8 cellular contexts compared by ENCODE assay signal in the genomic region with DNA sequence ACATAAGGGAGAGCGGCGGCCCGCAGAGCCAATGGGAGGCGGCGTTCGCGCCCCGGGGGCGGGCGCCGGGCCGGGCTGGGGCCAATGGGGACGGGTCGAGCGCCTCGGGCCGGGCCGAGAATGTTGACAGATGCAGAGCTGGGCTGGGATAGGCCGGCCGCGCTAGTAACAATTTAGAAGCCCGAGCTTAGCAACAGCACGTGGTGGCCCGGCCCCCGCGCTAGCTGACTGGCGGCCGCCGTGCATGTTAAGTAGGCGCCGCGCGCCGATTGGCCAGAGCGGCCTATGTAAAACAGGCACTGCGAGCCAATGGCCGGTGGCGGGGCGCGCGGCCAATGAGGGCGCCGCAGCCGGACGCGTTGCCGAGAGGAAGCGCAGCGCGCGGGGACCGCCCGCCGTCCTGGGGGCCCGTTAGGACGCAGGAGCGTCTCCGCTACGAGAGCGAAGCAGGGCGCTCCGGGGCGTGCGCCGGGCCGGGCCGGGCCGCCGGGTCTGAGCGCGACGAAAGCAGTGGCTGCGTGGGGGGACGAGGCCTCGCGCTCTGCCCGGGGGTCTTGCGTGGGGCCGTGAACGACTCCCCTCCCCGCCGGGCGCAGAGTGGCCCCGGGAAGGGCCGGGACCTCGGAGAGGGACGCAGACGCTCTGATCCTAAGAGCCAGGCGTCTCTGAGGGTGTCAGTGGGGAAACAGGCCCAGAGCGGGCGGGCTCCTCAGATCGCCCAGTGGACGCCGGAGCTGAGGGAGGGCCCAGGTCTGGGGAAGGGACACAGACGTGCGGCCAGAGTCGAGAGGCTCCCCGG. TPM values are rescaled to one million over a fixed set of nuclear protein-coding genes. Genes with fewer than 3 reads are reported as not detected.
DNase-seq lines count a peak whose midpoint lies in the region; ATAC-seq and TF ChIP-seq lines count a peak whose summit lies in the region.

No MANE protein-coding gene starts in this region.

- no peak for TF ChIP-seq CTCF in PC-3 (conservative IDR thresholded peaks at IDR 0.05; ENCODE audit: low read depth, low read length)

- peak overlapping the region; percentile 70 for H3K4me3 Mint-ChIP-seq in activated T-cell treated with anti-CD3 and anti-CD28 coated beads, Interleukin-2, amount 50 U/mL, for 24 hours

- DNase-seq in DMS53 (lab: John Stamatoyannopoulos, UW) (peak; percentile 100), PC-3 (peak; percentile 95), erythroblast (lab: John Stamatoyannopoulos, UW) (peak; percentile 99 to 100), mucosa of gallbladder (ENCODE audit: low spot score) (peak; percentile 100)
- peak; percentile 99 for DNase-seq in Jurkat, Clone E6-1 (ENCODE audit: low read depth, low spot score)
- DNase-seq in activated T-cell treated with anti-CD3 and anti-CD28 coated beads, Interleukin-2, amount 50 U/mL, for 24 hours = peak; percentile 97
- peak; percentile 96 for DNase-seq in stimulated activated CD8-positive, alpha-beta memory T cell treated with anti-CD3 and anti-CD28 coated beads, Interleukin-4, amount 100 ng/mL, for 24 hours (ENCODE audit: low read depth)

- peaks cover 8% of the 10 kb centered on the region; the same call in 1 of the 2 replicates for H3K4me1 ChIP-seq in PC-3 (ENCODE audit: insufficient read depth, low read length)

- peak overlapping the region; percentile 76 for H3K27ac Mint-ChIP-seq in activated T-cell treated with anti-CD3 and anti-CD28 coated beads, Interleukin-2, amount 50 U/mL, for 24 hours

- CTCF ChIA-PET in PC-3 (lab: Charles Lee) = interaction anchor here (0.7 kb wide), 1 partner anchor 150 kb away, joined by 3 read pairs; no protein-coding TSS in a partner anchor

- intact Hi-C loops in PC-3 (cut with micrococcal nuclease) = loop anchor here (5.0 kb wide), 1 partner anchor 155 kb away; a partner anchor contains a TSS

- H3K4me3 ChIP-seq in Jurkat, Clone E6-1 (ENCODE audit: low read length) = peak overlapping the region; percentile 69
- peak overlapping the region; percentile 72 for H3K4me3 ChIP-seq in PC-3 (ENCODE audit: low read length)

- peaks cover 11% of the 10 kb centered on the region for H3K4me1 Mint-ChIP-seq in activated T-cell treated with anti-CD3 and anti-CD28 coated beads, Interleukin-2, amount 50 U/mL, for 24 hours (ENCODE audit: low read depth)

- BruUV-seq in PC-3 (replicated peaks; lab: Mats Ljungman, UMichigan) = no TSS peak

- no peaks in the 10 kb centered on the region for H3F3A ChIP-seq in PC-3 (ENCODE audit: low read length, unreplicated experiment)

- no peaks in the 10 kb centered on the region for H3K9me2 ChIP-seq in PC-3 (replicated peaks; ENCODE audit: low read length)

- peak overlapping the region; percentile 51; the same call in 1 of the 2 replicates for H2AFZ ChIP-seq in PC-3 (ENCODE audit: low read length)

- H3K36me3 ChIP-seq in PC-3 (ENCODE audit: low read depth, low read length) = no peaks in the 10 kb centered on the region

- peak overlapping the region; percentile 61 for H3K9ac ChIP-seq in PC-3 (ENCODE audit: low read length)

- no peaks in the 10 kb centered on the region for H3K9me3 Mint-ChIP-seq in activated T-cell treated with anti-CD3 and anti-CD28 coated beads, Interleukin-2, amount 50 U/mL, for 24 hours

- H3K79me2 ChIP-seq in PC-3 (ENCODE audit: low read length) = peaks cover 10% of the 10 kb centered on the region; the same call in 1 of the 2 replicates

- H3K27me3 ChIP-seq in PC-3 (ENCODE audit: low read length) = no peaks in the 10 kb centered on the region

- H3K9me3 ChIP-seq in PC-3 (ENCODE audit: low read length) = no peaks in the 10 kb centered on the region

- POLR2A ChIA-PET in PC-3 (lab: Charles Lee; ENCODE audit: unreplicated experiment) = interaction anchor here (0.7 kb wide), 1 partner anchor 430 kb away, joined by 3 read pairs; no protein-coding TSS in a partner anchor

- H3K27ac ChIP-seq in PC-3 (ENCODE audit: low read length) = no peak overlapping the region

- peak overlapping the region; percentile 91 for H3K4me2 ChIP-seq in PC-3 (ENCODE audit: low read length)

- no peaks in the 10 kb centered on the region for H4K20me1 ChIP-seq in PC-3 (ENCODE audit: low read length)

- H3K27me3 Mint-ChIP-seq in activated T-cell treated with anti-CD3 and anti-CD28 coated beads, Interleukin-2, amount 50 U/mL, for 24 hours = no peaks in the 10 kb centered on the region

- ATAC-seq in GM21717 (IDR thresholded peaks at IDR 0.05; ENCODE audit: unreplicated experiment) (peak; percentile 89), PC-3 (peak; percentile 92)

- H3K36me3 Mint-ChIP-seq in activated T-cell treated with anti-CD3 and anti-CD28 coated beads, Interleukin-2, amount 50 U/mL, for 24 hours (ENCODE audit: low read depth) = no peaks in the 10 kb centered on the region

- peak; percentile 96 for TF ChIP-seq POLR2A in erythroblast (IDR thresholded peaks at IDR 0.05; ENCODE audit: low read length)

RNA-seq across cellular contexts. Expression of a gene that starts 0.4 kb away (rescaled TPM):
- 29.2 TPM for polyA plus RNA-seq in Jurkat, Clone E6-1 (2012; ENCODE audit: insufficient read depth, insufficient read length)
- total RNA-seq in PC-3 (2014; rRNA removed) (18.9 and 27.6 TPM in 2 replicates), mucosa of gallbladder (98.4 TPM)

RNA-seq across cellular contexts. Expression of a gene that starts 20.4 kb away (rescaled TPM):
- polyA plus RNA-seq in Jurkat, Clone E6-1 (2012; ENCODE audit: insufficient read depth, insufficient read length) = 12.1 TPM
- total RNA-seq in PC-3 (2014; rRNA removed) (6.2 and 9.5 TPM in 2 replicates), mucosa of gallbladder (12.0 TPM)

RNA-seq across cellular contexts. Expression of a gene that starts 20.4 kb away (rescaled TPM):
- 2.1 TPM for polyA plus RNA-seq in Jurkat, Clone E6-1 (2012; ENCODE audit: insufficient read depth, insufficient read length)
- 0.26 and 1.5 TPM in 2 replicates for total RNA-seq in PC-3 (2014; rRNA removed)
- total RNA-seq in mucosa of gallbladder = 7.7 TPM
